In the genomic region with DNA sequence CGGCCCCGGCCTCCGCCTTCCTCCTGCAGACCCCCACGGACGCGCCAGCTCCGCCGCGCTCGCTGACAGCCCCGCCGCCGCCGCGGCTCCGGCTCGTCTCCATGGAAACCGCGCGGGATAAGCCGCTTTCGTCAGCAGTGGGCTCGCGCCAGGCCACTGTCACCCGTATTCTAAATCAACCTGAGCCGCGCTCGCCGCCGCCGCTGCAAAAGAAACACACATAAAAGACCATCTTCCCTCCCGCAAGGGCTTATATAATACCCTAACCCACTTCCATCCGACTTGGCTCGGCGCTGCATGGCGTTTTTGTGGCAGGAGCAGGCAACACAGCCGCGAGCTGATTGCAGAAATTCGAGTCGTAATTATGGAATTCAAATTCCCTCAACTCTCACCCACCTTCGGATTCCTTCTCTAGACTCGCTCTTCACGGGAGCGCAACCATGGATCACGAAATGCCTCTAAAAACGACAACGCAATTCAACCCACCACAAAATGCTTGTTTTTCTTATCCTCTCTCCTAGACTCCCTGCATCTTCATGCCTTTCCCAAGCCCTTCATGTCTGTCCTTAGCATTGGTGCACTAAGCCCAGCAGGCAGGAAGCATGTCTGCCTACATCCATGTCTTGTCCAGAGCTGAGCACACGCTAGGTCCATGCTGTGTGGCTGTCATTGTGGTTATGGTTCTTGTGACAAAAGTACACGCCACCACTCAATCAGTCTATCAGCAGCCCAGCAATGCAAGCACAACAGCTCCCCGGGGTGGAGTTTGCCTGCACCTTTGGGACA, we compare ENCODE assay signal across 9 cellular contexts. TPM values are rescaled to one million over a fixed set of nuclear protein-coding genes. Genes with fewer than 3 reads are reported as not detected.
DNase-seq lines count a peak whose midpoint lies in the region; ATAC-seq and TF ChIP-seq lines count a peak whose summit lies in the region.
"Had no signal": no experiment of that assay in that cellular context is flagged by ENCODE, and none has a peak within 500 bp of the region (broad histone marks: within the 10 kb centered on the region; RNA-seq: fewer than 3 reads in every experiment).

A gene with protein sequence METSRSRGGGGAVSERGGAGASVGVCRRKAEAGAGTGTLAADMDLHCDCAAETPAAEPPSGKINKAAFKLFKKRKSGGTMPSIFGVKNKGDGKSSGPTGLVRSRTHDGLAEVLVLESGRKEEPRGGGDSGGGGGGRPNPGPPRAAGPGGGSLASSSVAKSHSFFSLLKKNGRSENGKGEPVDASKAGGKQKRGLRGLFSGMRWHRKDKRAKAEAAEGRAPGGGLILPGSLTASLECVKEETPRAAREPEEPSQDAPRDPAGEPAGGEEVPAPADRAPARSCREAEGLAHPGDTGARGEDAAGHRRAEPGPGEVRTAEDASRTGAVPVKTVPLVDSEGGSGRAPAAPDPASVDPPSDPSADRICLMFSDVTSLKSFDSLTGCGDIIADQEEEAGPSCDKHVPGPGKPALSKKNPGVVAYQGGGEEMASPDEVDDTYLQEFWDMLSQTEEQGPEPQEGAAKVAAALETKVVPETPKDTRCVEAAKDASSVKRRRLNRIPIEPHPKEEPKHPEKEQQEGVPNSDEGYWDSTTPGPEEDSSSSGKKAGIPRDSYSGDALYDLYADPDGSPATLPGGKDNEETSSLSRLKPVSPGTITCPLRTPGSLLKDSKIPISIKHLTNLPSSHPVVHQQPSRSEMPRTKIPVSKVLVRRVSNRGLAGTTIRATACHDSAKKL (minus strand): TSS at position 772 of the 786 bp plus-strand sequence. CDS start 669 bp downstream, at position 103.

- H3K9me3 Mint-ChIP-seq in MCF 10A (ENCODE audit: unreplicated experiment) = no peaks in the 10 kb centered on the region

- H3K27ac Mint-ChIP-seq in MCF 10A (ENCODE audit: low read depth, unreplicated experiment) = no peak within 1 kb of the TSS

- peak within 1 kb of the TSS; percentile 55 for H3K4me3 Mint-ChIP-seq in MCF 10A (ENCODE audit: unreplicated experiment)

- POLR2A ChIA-PET in MCF 10A (lab: Yijun Ruan, JAX) = no interaction called here

- DNase-seq in G401 (ENCODE audit: low spot score) = peak; percentile 95
- DNase-seq in NCI-H146 treated with DMSO at 0.1 percent for 48 hours (lab: John Stamatoyannopoulos, UW; ENCODE audit: unreplicated experiment) = peak; percentile 31
- no peak for DNase-seq in MCF 10A (ENCODE audit: unreplicated experiment)
- DNase-seq in suprapubic skin (ENCODE audit: low spot score in 2 of 2) = no peak
- DNase-seq in T1000 (lab: John Stamatoyannopoulos, UW) = no peak

- no TSS peak for BruUV-seq in MCF 10A (replicated peaks; lab: Mats Ljungman, UMichigan)

- in situ Hi-C loops in G401 (cut with HindIII; ENCODE audit: low sequenced_read_pairs) = no loop called here

- peaks cover 17% of the 10 kb centered on the region for H3K4me1 Mint-ChIP-seq in MCF 10A (ENCODE audit: insufficient read depth, unreplicated experiment)

- 15% methylated on average over 21 of the region's 50 CpGs for WGBS in suprapubic skin

- ATAC-seq in GM18520 (IDR thresholded peaks at IDR 0.05; ENCODE audit: unreplicated experiment) (no peak), HG03521 (IDR thresholded peaks at IDR 0.05; ENCODE audit: unreplicated experiment) (no peak)

- no peaks in the 10 kb centered on the region for H3K36me3 Mint-ChIP-seq in MCF 10A (ENCODE audit: insufficient read depth, unreplicated experiment)

- no peak for TF ChIP-seq POLR2A in suprapubic skin (IDR thresholded peaks at IDR 0.05)

- peaks cover 42% of the 10 kb centered on the region for H3K27me3 Mint-ChIP-seq in MCF 10A (ENCODE audit: insufficient read depth, unreplicated experiment)

- intact Hi-C loops in MCF 10A (cut with micrococcal nuclease) = no loop called here

- H3K36me3 ChIP-seq in suprapubic skin = no peaks in the 10 kb centered on the region

- H3K27ac ChIP-seq in layer of hippocampus (ENCODE audit: low read depth, low read length) = peak within 1 kb of the TSS; percentile 95
- no peak within 1 kb of the TSS for H3K27ac ChIP-seq in suprapubic skin

- TF ChIP-seq CTCF in MCF 10A (IDR thresholded peaks at IDR 0.05; ENCODE audit: unreplicated experiment) = no peak
- TF ChIP-seq CTCF in suprapubic skin (IDR thresholded peaks at IDR 0.05) = no peak

- peaks cover 19% of the 10 kb centered on the region for H3K4me1 ChIP-seq in suprapubic skin

- no peaks in the 10 kb centered on the region for H3K9me3 ChIP-seq in suprapubic skin

- CTCF ChIA-PET in MCF 10A (lab: Yijun Ruan, JAX) = interaction anchor here (0.9 kb wide), 1 partner anchor 9 kb away, joined by 3 read pairs; no protein-coding TSS in a partner anchor

- H3K27me3 ChIP-seq in layer of hippocampus (ENCODE audit: control insufficient read depth, insufficient read depth, low read length) (no peaks in the 10 kb centered on the region), suprapubic skin (peaks cover 67% of the 10 kb centered on the region)

- no peak for TF ChIP-seq EP300 in suprapubic skin (IDR thresholded peaks at IDR 0.05)

- H3K4me3 ChIP-seq in suprapubic skin = peak within 1 kb of the TSS; percentile 52

RNA-seq across cellular contexts. Expression of the gene that starts here (rescaled TPM):
- not detected in 2 replicates for total RNA-seq in G401 (2014; rRNA removed; shearing (Covaris generic))
- total RNA-seq in MCF 10A (2022) (not detected in 2 replicates), suprapubic skin (under 1 TPM in 3 of 4 donors, not detected in 1; 0.05 to 0.32 (median 0.13) TPM)
- total RNA-seq: renal cortical epithelial cell had no signal

Comparison
In these comparisons a context has a peak if more than half of its experiments do, and no peak if none do; other contexts are left out.
1. Peak in DNase-seq in G401; RNA of the gene not detected or under 1 TPM.